8 cellular contexts compared by ENCODE assay signal in genomic region chr1:6235302-6235680, GRCh38. TPM values are rescaled to one million over a fixed set of nuclear protein-coding genes. Genes with fewer than 3 reads are reported as not detected.
DNase-seq lines count a peak whose midpoint lies in the region; ATAC-seq lines count a peak whose summit lies in the region.

No MANE protein-coding gene starts in this region.

- peaks cover 10% of the 10 kb centered on the region for H3K27me3 Mint-ChIP-seq in activated CD4-positive, alpha-beta memory T cell treated with anti-CD3 and anti-CD28 coated beads for 36 hours

- H3K4me1 Mint-ChIP-seq in activated CD4-positive, alpha-beta memory T cell treated with anti-CD3 and anti-CD28 coated beads for 36 hours (ENCODE audit: low read depth) = peaks cover 19% of the 10 kb centered on the region

- WGBS in right cardiac atrium = under 1% methylated on average over 31 of the region's 31 CpGs

- H3K4me3 Mint-ChIP-seq in activated CD4-positive, alpha-beta memory T cell treated with anti-CD3 and anti-CD28 coated beads for 36 hours = peak overlapping the region; percentile 89

- H3K27me3 ChIP-seq in right cardiac atrium (ENCODE audit: control insufficient read depth, insufficient read depth) = no peaks in the 10 kb centered on the region

- H3K4me3 ChIP-seq in right cardiac atrium (ENCODE audit: low read length) = peak overlapping the region; percentile 99

- peaks cover 7% of the 10 kb centered on the region for H3K4me1 ChIP-seq in right cardiac atrium (ENCODE audit: control insufficient read depth, insufficient read depth, low read length)

- H3K9me3 Mint-ChIP-seq in activated CD4-positive, alpha-beta memory T cell treated with anti-CD3 and anti-CD28 coated beads for 36 hours = no peaks in the 10 kb centered on the region

- CTCF ChIA-PET in activated CD4-positive, alpha-beta memory T cell treated with anti-CD3 and anti-CD28 coated beads for 36 hours (lab: Charles Lee) = interaction anchor here (0.9 to 4.9 kb wide), 10 partner anchors 7 to 319 kb away, joined by 3 to 41 read pairs (median 4); partner anchors contain the start of genes NOL9 and RNF207

- H3K27ac ChIP-seq in right cardiac atrium (ENCODE audit: low read length) = no peak overlapping the region

- H3K27ac Mint-ChIP-seq in activated CD4-positive, alpha-beta memory T cell treated with anti-CD3 and anti-CD28 coated beads for 36 hours = peak overlapping the region; percentile 71

- intact Hi-C loops in activated CD4-positive, alpha-beta memory T cell treated with anti-CD3 and anti-CD28 coated beads for 36 hours (cut with micrococcal nuclease) = loop anchor here (2.0 kb wide), 1 partner anchor 36 kb away; the partner anchor contains the start of gene RPL22
- intact Hi-C loops in right cardiac atrium (cut with DNase I) = no loop called here

- POLR2A ChIA-PET in activated CD4-positive, alpha-beta memory T cell treated with anti-CD3 and anti-CD28 coated beads for 36 hours (lab: Charles Lee) = interaction anchor here (1.0 to 2.0 kb wide), 6 partner anchors 9 to 226 kb away, joined by 3 to 16 read pairs (median 4); partner anchors contain the start of gene RNF207

- peak; percentile 34 for DNase-seq in activated CD4-positive, alpha-beta memory T cell treated with anti-CD3 and anti-CD28 coated beads for 36 hours
- DNase-seq in right cardiac atrium = peak in 1 of 3 donors; percentile 66
- DNase-seq in stimulated activated CD4-positive, alpha-beta T cell treated with anti-CD3 and anti-CD28 coated beads, Interleukin-1b, Interleukin-23, amount 100 ng/mL, for 48 hours = peak; percentile 27
- no peak for DNase-seq in germinal center (ENCODE audit: low spot score)

- ATAC-seq in GM18511 (IDR thresholded peaks at IDR 0.05; ENCODE audit: unreplicated experiment) (peak; percentile 28), HG02840 (IDR thresholded peaks at IDR 0.05; ENCODE audit: low FRiP score, unreplicated experiment) (peak; percentile 8), right cardiac atrium (peak in 1 of 2 donors; percentile 2), GM21825 (IDR thresholded peaks at IDR 0.05; ENCODE audit: unreplicated experiment) (no peak), HG03175 (IDR thresholded peaks at IDR 0.05; ENCODE audit: unreplicated experiment) (no peak)

- H3K9me3 ChIP-seq in right cardiac atrium (ENCODE audit: control insufficient read depth, low read length) = no peaks in the 10 kb centered on the region

- H3K36me3 Mint-ChIP-seq in activated CD4-positive, alpha-beta memory T cell treated with anti-CD3 and anti-CD28 coated beads for 36 hours = peaks cover 24% of the 10 kb centered on the region

RNA-seq across cellular contexts. Expression of gene ICMT, which starts 0.5 kb away (rescaled TPM):
- total RNA-seq in activated CD4-positive, alpha-beta memory T cell treated with anti-CD3 and anti-CD28 coated beads for 36 hours = 10 to 100 TPM; 47.6 to 51.4 TPM
- total RNA-seq in right cardiac atrium = 10 to 100 TPM; 52.1 to 59.6 (median 54.1) TPM
- 39.9 TPM for polyA plus RNA-seq in right cardiac atrium

RNA-seq across cellular contexts. Expression of gene HES3, which starts 8.7 kb away (rescaled TPM):
- not detected for total RNA-seq in activated CD4-positive, alpha-beta memory T cell treated with anti-CD3 and anti-CD28 coated beads for 36 hours
- not detected for total RNA-seq in right cardiac atrium
- not detected for polyA plus RNA-seq in right cardiac atrium

RNA-seq across cellular contexts. Expression of gene GPR153, which starts 25.6 kb away (rescaled TPM):
- under 1 TPM; 0.17 to 0.26 TPM for total RNA-seq in activated CD4-positive, alpha-beta memory T cell treated with anti-CD3 and anti-CD28 coated beads for 36 hours
- 10 to 100 TPM in 2 of 4 donors, 1 to 10 TPM in 2; 6.7 to 14.3 (median 10.5) TPM for total RNA-seq in right cardiac atrium
- 9.3 TPM for polyA plus RNA-seq in right cardiac atrium

RNA-seq across cellular contexts. Expression of gene RNF207, which starts 29.4 kb away (rescaled TPM):
- total RNA-seq in activated CD4-positive, alpha-beta memory T cell treated with anti-CD3 and anti-CD28 coated beads for 36 hours = 10 to 100 TPM; 14.7 to 18.4 TPM
- 10 to 100 TPM; 33.7 to 97.4 (median 63.7) TPM for total RNA-seq in right cardiac atrium
- 55.2 TPM for polyA plus RNA-seq in right cardiac atrium

RNA-seq across cellular contexts. Expression of gene RPL22, which starts 35.9 kb away (rescaled TPM):
- 100 to 1,000 TPM; 395 to 433 TPM for total RNA-seq in activated CD4-positive, alpha-beta memory T cell treated with anti-CD3 and anti-CD28 coated beads for 36 hours
- 100 to 1,000 TPM; 247 to 309 (median 276) TPM for total RNA-seq in right cardiac atrium
- polyA plus RNA-seq in right cardiac atrium = 260 TPM

Comparison
In these comparisons a context has a peak if more than half of its experiments do, and no peak if none do; other contexts are left out.
1. ATAC-seq: peak in GM18511 (single experiment) and HG02840 (single experiment); none in GM21825 (single experiment) and HG03175 (single experiment).
2. RNA of gene GPR153, which starts 25.6 kb away (total RNA-seq): 6.7 to 14.3 TPM in right cardiac atrium; 0.17 to 0.26 TPM in activated CD4-positive, alpha-beta memory T cell treated with anti-CD3 and anti-CD28 coated beads for 36 hours; every median in the first group is over 4 times any median in the second.